9 cellular contexts compared by ENCODE assay signal in the genomic region with DNA sequence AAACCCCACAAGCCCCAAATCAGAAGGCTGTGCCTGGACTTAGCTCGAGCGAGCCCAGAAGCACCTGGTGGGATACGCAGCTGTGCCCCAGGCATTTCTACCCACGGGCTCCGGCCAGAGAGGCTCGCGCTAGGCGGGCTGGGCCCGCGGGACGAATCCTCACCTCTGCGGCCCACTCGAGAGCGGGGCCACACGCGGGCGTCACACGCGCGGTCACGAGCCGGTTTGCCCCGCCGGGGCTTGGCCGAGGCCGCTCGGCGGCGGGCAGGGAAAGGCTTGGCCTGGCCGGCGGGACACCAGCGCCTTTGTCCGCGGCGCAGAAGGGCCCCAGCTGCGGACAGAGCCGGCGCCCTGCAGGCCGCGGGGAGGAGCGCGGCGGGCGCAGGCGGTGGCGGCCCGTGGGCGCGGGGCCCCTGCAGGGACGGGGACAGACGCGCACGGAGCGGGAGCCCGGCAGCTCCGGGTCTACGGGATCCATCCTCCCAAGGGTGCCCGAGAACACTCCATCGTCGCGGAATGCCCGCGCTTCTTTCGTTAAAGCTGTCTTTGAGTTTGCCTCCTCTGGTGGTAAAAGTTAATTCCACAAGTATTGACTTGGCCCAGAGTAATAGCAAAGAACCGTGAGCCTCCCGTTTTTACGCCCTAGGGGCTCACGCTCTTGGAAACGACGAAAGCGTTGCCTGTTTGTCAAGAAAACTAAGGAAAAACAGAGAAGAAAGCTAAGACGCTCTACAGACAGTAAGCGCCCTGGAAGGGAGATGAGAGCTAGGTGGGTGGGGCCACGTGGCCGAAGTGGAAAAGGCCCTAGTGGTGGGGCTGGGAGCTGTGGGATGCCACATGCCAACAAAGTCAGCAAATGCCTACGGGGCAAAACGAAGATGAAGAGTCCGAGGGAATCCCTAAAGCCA. TPM values are rescaled to one million over a fixed set of nuclear protein-coding genes. Genes with fewer than 3 reads are reported as not detected.
DNase-seq lines count a peak whose midpoint lies in the region; ATAC-seq and TF ChIP-seq lines count a peak whose summit lies in the region.
"Had no signal": no experiment of that assay in that cellular context is flagged by ENCODE, and none has a peak within 500 bp of the region (broad histone marks: within the 10 kb centered on the region; RNA-seq: fewer than 3 reads in every experiment).

No MANE protein-coding gene starts in this region.

- peaks cover 2 to 12% (median 4%) of the 10 kb centered on the region in 4 donors for H3K4me1 ChIP-seq in liver (ENCODE audit: control insufficient read depth in 4 of 4, insufficient read depth in 4 of 4, low read length in 3 of 4)

- peak in 2 of 3 experiments; percentile 30 to 44 for DNase-seq in NCI-H1417 (lab: John Stamatoyannopoulos, UW)
- DNase-seq in NCI-H1417 treated with DMSO at 0.1 percent for 48 hours (lab: John Stamatoyannopoulos, UW): no peak
- DNase-seq in activated CD4-positive, CD25-positive, alpha-beta regulatory T cell treated with anti-CD3 and anti-CD28 coated beads, Interleukin-2, amount 50 U/mL, for 72 hours: peak; percentile 35
- DNase-seq in dermis blood vessel endothelial cell: peak; percentile 62
- peak; percentile 28 to 32 for DNase-seq in stimulated activated CD4-positive, alpha-beta T cell treated with anti-CD3 and anti-CD28 coated beads, Interleukin-4, amount 100 ng/mL, for 4 hours

- peak; percentile 47 to 57 for TF ChIP-seq RAD21 in liver (IDR thresholded peaks at IDR 0.05)

- H3K9me3 ChIP-seq in liver (ENCODE audit: control insufficient read depth in 4 of 4, low read length in 3 of 4): no peaks in the 10 kb centered on the region

- H3K27me3 ChIP-seq in liver (ENCODE audit: control insufficient read depth in 4 of 4, insufficient read depth in 4 of 4, low read length in 3 of 4): no peaks in the 10 kb centered on the region

- H3K4me3 ChIP-seq in liver (ENCODE audit: low read depth in 1 of 3, low read length in 3 of 3): peak overlapping the region; percentile 2 to 54 (median 49)

- peak; percentile 26 for TF ChIP-seq CTCF in liver (IDR thresholded peaks at IDR 0.05; ENCODE audit: low read depth, low read length, missing input control)

- no peaks in the 10 kb centered on the region for H3K36me3 ChIP-seq in liver (ENCODE audit: control insufficient read depth in 4 of 4, insufficient read depth in 3 of 4, low read depth in 1 of 4, low read length in 3 of 4)

- WGBS in liver: 6% methylated on average over 78 of the region's 78 CpGs

- ATAC-seq in GM18520 (IDR thresholded peaks at IDR 0.05; ENCODE audit: unreplicated experiment) (no peak), HG03095 (IDR thresholded peaks at IDR 0.05; ENCODE audit: unreplicated experiment) (no peak)

- peak overlapping the region in 1 of 2 donors; percentile 10 for H3K9ac ChIP-seq in liver (ENCODE audit: low read depth in 1 of 2, low read length in 2 of 2)

- H3K27ac ChIP-seq in liver (ENCODE audit: low read depth in 1 of 2, low read length in 2 of 2): no peak overlapping the region
- H3K27ac ChIP-seq: C4-2B had no signal

TF ChIP-seq in liver, 16 proteins besides CTCF, POLR2A, EP300 and RAD21:
- TF ChIP-seq HNF4G (IDR thresholded peaks at IDR 0.05) (no peak), FOXA1 (IDR thresholded peaks at IDR 0.05) (no peak), EGR1 (IDR thresholded peaks at IDR 0.05; ENCODE audit: low read depth in 2 of 2) (no peak), NR2F2 (IDR thresholded peaks at IDR 0.05) (no peak), HNF4A (conservative IDR thresholded peaks at IDR 0.05) (no peak)
- TF ChIP-seq, protein P1, sequence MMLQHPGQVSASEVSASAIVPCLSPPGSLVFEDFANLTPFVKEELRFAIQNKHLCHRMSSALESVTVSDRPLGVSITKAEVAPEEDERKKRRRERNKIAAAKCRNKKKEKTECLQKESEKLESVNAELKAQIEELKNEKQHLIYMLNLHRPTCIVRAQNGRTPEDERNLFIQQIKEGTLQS (IDR thresholded peaks at IDR 0.05): no peak
- TF ChIP-seq, protein P2, sequence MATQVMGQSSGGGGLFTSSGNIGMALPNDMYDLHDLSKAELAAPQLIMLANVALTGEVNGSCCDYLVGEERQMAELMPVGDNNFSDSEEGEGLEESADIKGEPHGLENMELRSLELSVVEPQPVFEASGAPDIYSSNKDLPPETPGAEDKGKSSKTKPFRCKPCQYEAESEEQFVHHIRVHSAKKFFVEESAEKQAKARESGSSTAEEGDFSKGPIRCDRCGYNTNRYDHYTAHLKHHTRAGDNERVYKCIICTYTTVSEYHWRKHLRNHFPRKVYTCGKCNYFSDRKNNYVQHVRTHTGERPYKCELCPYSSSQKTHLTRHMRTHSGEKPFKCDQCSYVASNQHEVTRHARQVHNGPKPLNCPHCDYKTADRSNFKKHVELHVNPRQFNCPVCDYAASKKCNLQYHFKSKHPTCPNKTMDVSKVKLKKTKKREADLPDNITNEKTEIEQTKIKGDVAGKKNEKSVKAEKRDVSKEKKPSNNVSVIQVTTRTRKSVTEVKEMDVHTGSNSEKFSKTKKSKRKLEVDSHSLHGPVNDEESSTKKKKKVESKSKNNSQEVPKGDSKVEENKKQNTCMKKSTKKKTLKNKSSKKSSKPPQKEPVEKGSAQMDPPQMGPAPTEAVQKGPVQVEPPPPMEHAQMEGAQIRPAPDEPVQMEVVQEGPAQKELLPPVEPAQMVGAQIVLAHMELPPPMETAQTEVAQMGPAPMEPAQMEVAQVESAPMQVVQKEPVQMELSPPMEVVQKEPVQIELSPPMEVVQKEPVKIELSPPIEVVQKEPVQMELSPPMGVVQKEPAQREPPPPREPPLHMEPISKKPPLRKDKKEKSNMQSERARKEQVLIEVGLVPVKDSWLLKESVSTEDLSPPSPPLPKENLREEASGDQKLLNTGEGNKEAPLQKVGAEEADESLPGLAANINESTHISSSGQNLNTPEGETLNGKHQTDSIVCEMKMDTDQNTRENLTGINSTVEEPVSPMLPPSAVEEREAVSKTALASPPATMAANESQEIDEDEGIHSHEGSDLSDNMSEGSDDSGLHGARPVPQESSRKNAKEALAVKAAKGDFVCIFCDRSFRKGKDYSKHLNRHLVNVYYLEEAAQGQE (IDR thresholded peaks at IDR 0.05): no peak
- TF ChIP-seq, protein P3, sequence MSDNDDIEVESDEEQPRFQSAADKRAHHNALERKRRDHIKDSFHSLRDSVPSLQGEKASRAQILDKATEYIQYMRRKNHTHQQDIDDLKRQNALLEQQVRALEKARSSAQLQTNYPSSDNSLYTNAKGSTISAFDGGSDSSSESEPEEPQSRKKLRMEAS (IDR thresholded peaks at IDR 0.05): peak; percentile 70
- TF ChIP-seq, protein P4, sequence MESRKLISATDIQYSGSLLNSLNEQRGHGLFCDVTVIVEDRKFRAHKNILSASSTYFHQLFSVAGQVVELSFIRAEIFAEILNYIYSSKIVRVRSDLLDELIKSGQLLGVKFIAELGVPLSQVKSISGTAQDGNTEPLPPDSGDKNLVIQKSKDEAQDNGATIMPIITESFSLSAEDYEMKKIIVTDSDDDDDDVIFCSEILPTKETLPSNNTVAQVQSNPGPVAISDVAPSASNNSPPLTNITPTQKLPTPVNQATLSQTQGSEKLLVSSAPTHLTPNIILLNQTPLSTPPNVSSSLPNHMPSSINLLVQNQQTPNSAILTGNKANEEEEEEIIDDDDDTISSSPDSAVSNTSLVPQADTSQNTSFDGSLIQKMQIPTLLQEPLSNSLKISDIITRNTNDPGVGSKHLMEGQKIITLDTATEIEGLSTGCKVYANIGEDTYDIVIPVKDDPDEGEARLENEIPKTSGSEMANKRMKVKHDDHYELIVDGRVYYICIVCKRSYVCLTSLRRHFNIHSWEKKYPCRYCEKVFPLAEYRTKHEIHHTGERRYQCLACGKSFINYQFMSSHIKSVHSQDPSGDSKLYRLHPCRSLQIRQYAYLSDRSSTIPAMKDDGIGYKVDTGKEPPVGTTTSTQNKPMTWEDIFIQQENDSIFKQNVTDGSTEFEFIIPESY (IDR thresholded peaks at IDR 0.05): no peak

RNA-seq across cellular contexts. Expression of a gene that starts 26.4 kb away (rescaled TPM):
- 2.6 and 5.0 TPM in 2 replicates for total RNA-seq in dermis blood vessel endothelial cell
- 1 to 10 TPM; 2.2 to 2.3 TPM for total RNA-seq in liver
- polyA plus RNA-seq in liver: 1 to 10 TPM; 1.1 to 2.3 TPM

RNA-seq across cellular contexts. Expression of a gene that starts 41.3 kb away (rescaled TPM):
- total RNA-seq in dermis blood vessel endothelial cell (35.9 and 68.0 TPM in 2 replicates), liver (10 to 100 TPM in 1 of 2 donors, 1 to 10 TPM in 1; 7.8 to 12.2 TPM)
- polyA plus RNA-seq in liver: 1 to 10 TPM; 6.4 to 9.7 TPM
